ENCODE assay signal across 18 cellular contexts in genomic region chr13:110528911-110529310, GRCh38. TPM values are rescaled to one million over a fixed set of nuclear protein-coding genes. Genes with fewer than 3 reads are reported as not detected.
DNase-seq lines count a peak whose midpoint lies in the region; ATAC-seq and TF ChIP-seq lines count a peak whose summit lies in the region.
"Had no signal": no experiment of that assay in that cellular context is flagged by ENCODE, and none has a peak within 500 bp of the region (broad histone marks: within the 10 kb centered on the region; RNA-seq: fewer than 3 reads in every experiment).

No MANE protein-coding gene starts in this region.

- CTCF ChIA-PET in MCF 10A (lab: Yijun Ruan, JAX): no interaction called here

- H3K4me3 ChIP-seq in breast epithelium: no peak overlapping the region
- no peak overlapping the region for H3K4me3 ChIP-seq in coronary artery
- no peak overlapping the region for H3K4me3 ChIP-seq in transverse colon
- H3K4me3 ChIP-seq: ovary had no signal

- BruUV-seq in MCF 10A (replicated peaks; lab: Mats Ljungman, UMichigan): no TSS peak

- H3K27me3 ChIP-seq in breast epithelium (no peaks in the 10 kb centered on the region), transverse colon (no peaks in the 10 kb centered on the region)
- H3K27me3 ChIP-seq: brain microvascular endothelial cell, ovary had no signal

- H3K4me1 ChIP-seq in breast epithelium (peaks cover 4 to 9% of the 10 kb centered on the region in 2 donors), transverse colon (peaks cover 30 to 63% (median 47%) of the 10 kb centered on the region in 4 donors)

- H3K36me3 ChIP-seq in breast epithelium (no peaks in the 10 kb centered on the region), transverse colon (no peaks in the 10 kb centered on the region)
- H3K36me3 ChIP-seq: brain microvascular endothelial cell, ovary had no signal

- H3K27ac ChIP-seq in breast epithelium (peak overlapping the region; percentile 26 to 45), coronary artery (peak overlapping the region; percentile 88 to 92), transverse colon (peak overlapping the region; percentile 3 to 88 (median 58))
- H3K27ac ChIP-seq: brain microvascular endothelial cell had no signal

- H3K4me3 Mint-ChIP-seq in MCF 10A (ENCODE audit: unreplicated experiment) (no peak overlapping the region), neural crest cell (peak overlapping the region; percentile 51)
- H3K4me3 Mint-ChIP-seq: activated naive CD4-positive, alpha-beta T cell treated with anti-CD3 and anti-CD28 coated beads, Interleukin-2, amount 10 ng/mL, durations not matched to agents 7 days and 5 days; CD4-positive, CD25-positive, alpha-beta regulatory T cell had no signal

- TF ChIP-seq EP300 in transverse colon (IDR thresholded peaks at IDR 0.05; ENCODE audit: low read depth): no peak

- no peaks in the 10 kb centered on the region for H3K27me3 Mint-ChIP-seq in MCF 10A (ENCODE audit: insufficient read depth, unreplicated experiment)
- peaks cover 33% of the 10 kb centered on the region for H3K27me3 Mint-ChIP-seq in neural crest cell (ENCODE audit: low read depth)
- H3K27me3 Mint-ChIP-seq: CD4-positive, CD25-positive, alpha-beta regulatory T cell had no signal

- H3K36me3 Mint-ChIP-seq in MCF 10A (ENCODE audit: insufficient read depth, unreplicated experiment) (no peaks in the 10 kb centered on the region), neural crest cell (ENCODE audit: low read depth) (no peaks in the 10 kb centered on the region)
- H3K36me3 Mint-ChIP-seq: activated naive CD4-positive, alpha-beta T cell treated with anti-CD3 and anti-CD28 coated beads, Interleukin-2, amount 10 ng/mL, durations not matched to agents 7 days and 5 days; CD4-positive, CD25-positive, alpha-beta regulatory T cell had no signal

- intact Hi-C loops in breast epithelium (cut with DNase I; ENCODE audit: low total_unique reads): no loop called here
- intact Hi-C loops in MCF 10A (cut with micrococcal nuclease): no loop called here
- intact Hi-C loops in transverse colon (cut with DNase I; ENCODE audit: low total_unique reads): no loop called here

- TF ChIP-seq CTCF in breast epithelium (IDR thresholded peaks at IDR 0.05): no peak
- TF ChIP-seq CTCF in MCF 10A (IDR thresholded peaks at IDR 0.05; ENCODE audit: unreplicated experiment): no peak
- TF ChIP-seq CTCF in coronary artery (IDR thresholded peaks at IDR 0.05): no peak
- TF ChIP-seq CTCF in neural crest cell (conservative IDR thresholded peaks at IDR 0.05): no peak
- TF ChIP-seq CTCF in transverse colon (IDR thresholded peaks at IDR 0.05): no peak

- H3K4me1 Mint-ChIP-seq in MCF 10A (ENCODE audit: insufficient read depth, unreplicated experiment) (peaks cover 14% of the 10 kb centered on the region), neural crest cell (peaks cover 22% of the 10 kb centered on the region)

- no peaks in the 10 kb centered on the region for H3K9me3 Mint-ChIP-seq in MCF 10A (ENCODE audit: unreplicated experiment)
- no peaks in the 10 kb centered on the region for H3K9me3 Mint-ChIP-seq in neural crest cell

- H3K27ac Mint-ChIP-seq in MCF 10A (ENCODE audit: low read depth, unreplicated experiment) (no peak overlapping the region), neural crest cell (ENCODE audit: unreplicated experiment) (no peak overlapping the region)
- H3K27ac Mint-ChIP-seq: activated naive CD4-positive, alpha-beta T cell treated with anti-CD3 and anti-CD28 coated beads, Interleukin-2, amount 10 ng/mL, durations not matched to agents 7 days and 5 days had no signal

- no peak for DNase-seq in breast epithelium (ENCODE audit: low spot score in 2 of 2)
- no peak for DNase-seq in MCF 10A (ENCODE audit: unreplicated experiment)
- no peak for DNase-seq in coronary artery (ENCODE audit: low spot score)
- DNase-seq in neural crest cell (ENCODE audit: low read depth, low spot score): no peak
- DNase-seq in transverse colon: no peak
- DNase-seq in RKO (ENCODE audit: low spot score): no peak
- DNase-seq in NCI-H1417 (lab: John Stamatoyannopoulos, UW): no peak
- DNase-seq: 8988T; activated CD4-positive, alpha-beta T cell treated with anti-CD3 and anti-CD28 coated beads, Interleukin-2, amount 50 U/mL, for 1 hour; activated naive CD4-positive, alpha-beta T cell treated with anti-CD3 and anti-CD28 coated beads, Interleukin-2, amount 10 ng/mL, durations not matched to agents 7 days and 5 days; activated T-cell treated with anti-CD3 and anti-CD28 coated beads for 4 hours; CD4-positive, CD25-positive, alpha-beta regulatory T cell; DMS79 treated with DMSO at 0.1 percent for 48 hours; Karpas-422; NCI-H1436; ovary had no signal

- WGBS in transverse colon (ENCODE audit: low coverage in 1 of 2), 2 donors: 94 to 100% methylated on average over 2 to 6 of the region's 6 CpGs

- no peak for ATAC-seq in HG03280 (IDR thresholded peaks at IDR 0.05; ENCODE audit: unreplicated experiment)

- TF ChIP-seq POLR2A in breast epithelium (IDR thresholded peaks at IDR 0.05) (no peak), transverse colon (IDR thresholded peaks at IDR 0.05) (no peak)

- H3K9me3 ChIP-seq in breast epithelium: no peaks in the 10 kb centered on the region
- H3K9me3 ChIP-seq in transverse colon: no peaks in the 10 kb centered on the region
- H3K9me3 ChIP-seq: ovary had no signal

- in situ Hi-C loops in transverse colon (cut with MboI; ENCODE audit: low pct_ligation_motif_present in 1 of 4, low pct_unique_long_range_greater_than_20kb in 1 of 4, low sequenced_read_pairs in 3 of 4): no loop called here

- POLR2A ChIA-PET in MCF 10A (lab: Yijun Ruan, JAX): interaction anchor here (0.8 kb wide), 1 partner anchor 123 kb away, joined by 3 read pairs; no protein-coding TSS in a partner anchor

RNA-seq across cellular contexts. Expression of gene RAB20, which starts 32.6 kb away (rescaled TPM):
- total RNA-seq in breast epithelium (10 to 100 TPM; 25.8 to 33.4 (median 30.0) TPM), MCF 10A (2022) (1.7 and 2.8 TPM in 2 replicates), neural crest cell (0.59 and 0.77 TPM in 2 replicates), transverse colon (10 to 100 TPM; 12.5 to 66.2 (median 54.1) TPM)
- total RNA-seq: CD4-positive, CD25-positive, alpha-beta regulatory T cell had no signal

Comparison
In these comparisons a context has a peak if more than half of its experiments do, and no peak if none do; other contexts are left out.
1. H3K27ac ChIP-seq: peak in every context shown above with its lines; median percentile 90 in coronary artery; 58 in transverse colon; 36 in breast epithelium.